In the genomic region with DNA sequence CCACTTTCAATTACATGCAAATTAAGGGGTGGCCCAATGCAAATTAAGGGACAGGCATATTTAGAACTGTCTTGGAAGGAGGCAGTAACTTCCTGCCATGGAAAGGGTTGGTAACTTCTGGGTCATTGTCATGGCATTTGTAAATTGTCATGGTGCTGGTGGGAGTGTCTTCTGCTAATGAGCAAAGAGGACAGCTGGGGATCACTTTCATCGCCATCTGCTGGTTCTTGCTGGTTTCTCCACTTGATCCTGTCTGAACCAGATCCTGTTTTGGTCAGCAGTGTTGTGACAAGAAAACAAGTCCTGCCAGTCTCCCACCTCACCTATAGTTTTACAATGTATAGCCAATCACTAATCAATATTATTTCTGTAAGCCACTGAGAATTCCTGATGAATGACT, we compare ENCODE assay signal across 8 cellular contexts. TPM values are rescaled to one million over a fixed set of nuclear protein-coding genes. Genes with fewer than 3 reads are reported as not detected.
A peak's percentile ranks its signal among the peaks of the same experiment; 100 is the strongest.
DNase-seq lines count a peak whose midpoint lies in the region; ATAC-seq and TF ChIP-seq lines count a peak whose summit lies in the region.

No MANE protein-coding gene starts in this region.

- H3K9me2 ChIP-seq in OCI-LY7 (ENCODE audit: insufficient read depth, low read length), result no peaks in the 10 kb centered on the region

- H3K4me3 ChIP-seq in OCI-LY7 (ENCODE audit: low read depth, low read length, poor library complexity, severe bottlenecking) (no peak overlapping the region), foreskin fibroblast (ENCODE audit: low read depth in 1 of 2, low read length in 2 of 2) (no peak overlapping the region), coronary artery (no peak overlapping the region)

- CTCF ChIA-PET in OCI-LY7 (lab: Charles Lee; ENCODE audit: unreplicated experiment), result interaction anchor here (1.3 kb wide), 1 partner anchor 11 kb away, joined by 4 read pairs; no protein-coding TSS in a partner anchor

- peak; percentile 35 for DNase-seq in AG20443 (ENCODE audit: low spot score)
- DNase-seq in OCI-LY7 (ENCODE audit: low spot score), result peak; percentile 32
- DNase-seq in foreskin fibroblast, result peak; percentile 13 to 52
- no peak for DNase-seq in coronary artery (ENCODE audit: low spot score)
- no peak for DNase-seq in GM19238 (ENCODE audit: insufficient read length, low spot score)
- DNase-seq in hepatic stellate cell (ENCODE audit: low spot score), result no peak

- no peaks in the 10 kb centered on the region for H4K20me1 ChIP-seq in OCI-LY7 (ENCODE audit: insufficient read depth, low read length)

- H3K4me1 ChIP-seq in OCI-LY7 (ENCODE audit: insufficient read depth, low read length, poor library complexity, severe bottlenecking), result no peaks in the 10 kb centered on the region

- no peak overlapping the region for H2AFZ ChIP-seq in OCI-LY7 (ENCODE audit: low read length)

- no TSS peak for BruUV-seq in OCI-LY7 (replicated peaks; lab: Mats Ljungman, UMichigan)

- TF ChIP-seq CTCF in OCI-LY7 (conservative IDR thresholded peaks at IDR 0.05; ENCODE audit: low read length) (peak; percentile 71), foreskin fibroblast (IDR thresholded peaks at IDR 0.05; ENCODE audit: low read depth, low read length) (peak; percentile 49), coronary artery (IDR thresholded peaks at IDR 0.05) (no peak)

- POLR2A ChIA-PET in OCI-LY7 (lab: Charles Lee), result interaction anchor here (0.7 kb wide), 1 partner anchor 264 kb away, joined by 4 read pairs; no protein-coding TSS in a partner anchor

- H3K27ac ChIP-seq in OCI-LY7 (ENCODE audit: low read depth, low read length, poor library complexity, severe bottlenecking), result no peak overlapping the region
- H3K27ac ChIP-seq in coronary artery, result no peak overlapping the region

- ATAC-seq in GM18517 (IDR thresholded peaks at IDR 0.05; ENCODE audit: unreplicated experiment) (peak; percentile 86), HG03103 (IDR thresholded peaks at IDR 0.05; ENCODE audit: low read depth, unreplicated experiment) (peak; percentile 95)

- no peaks in the 10 kb centered on the region for H3K36me3 ChIP-seq in OCI-LY7 (ENCODE audit: insufficient read depth, low read length)

- no peak overlapping the region for H3K4me2 ChIP-seq in OCI-LY7 (ENCODE audit: low read length)

- H3K79me2 ChIP-seq in OCI-LY7 (ENCODE audit: insufficient read depth, low read depth, low read length), result no peaks in the 10 kb centered on the region

- intact Hi-C loops in OCI-LY7 (cut with micrococcal nuclease; ENCODE audit: unreplicated experiment), result no loop called here

- no peaks in the 10 kb centered on the region for H3K9me3 ChIP-seq in OCI-LY7 (ENCODE audit: low read length)

RNA-seq across cellular contexts. Expression of a gene that starts 23.4 kb away (rescaled TPM):
- total RNA-seq in OCI-LY7 (2014; rRNA removed; shearing (Covaris generic)), result 0.13 TPM in 1 of 2 replicates, not detected in the other
- total RNA-seq in OCI-LY7 (2022), result not detected in 2 replicates

Comparison
In these comparisons a context has a peak if more than half of its experiments do, and no peak if none do; other contexts are left out.
1. DNase-seq: peak in AG20443 (single experiment), OCI-LY7 (single experiment) and foreskin fibroblast (2 of 2); none in coronary artery (single experiment), GM19238 (single experiment) and hepatic stellate cell (single experiment).